Comparison of ENCODE assay signal across 16 cellular contexts in the genomic region with DNA sequence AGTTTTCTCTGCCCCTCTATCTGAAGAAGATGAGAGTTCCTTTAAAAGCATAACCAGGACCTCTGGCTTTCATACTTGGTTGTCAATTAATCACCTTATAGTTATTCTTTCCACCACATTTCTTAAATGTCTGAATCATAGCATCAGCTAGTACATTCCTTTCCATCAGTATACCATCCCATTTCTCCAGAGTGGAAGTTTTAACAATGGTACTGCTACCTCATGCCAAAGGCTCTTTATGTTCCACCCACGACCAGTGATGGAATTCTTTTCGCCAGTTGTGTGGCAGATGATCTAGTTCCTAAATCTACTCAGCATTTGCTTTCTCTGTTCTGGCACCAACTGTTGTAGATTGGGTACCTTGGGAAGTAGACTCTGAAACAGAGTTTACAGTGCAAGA.
DNase-seq lines count a peak whose midpoint lies in the region; ATAC-seq, FAIRE-seq and TF ChIP-seq lines count a peak whose summit lies in the region.
"Had no signal": no experiment of that assay in that cellular context is flagged by ENCODE, and none has a peak within 500 bp of the region (broad histone marks: within the 10 kb centered on the region; RNA-seq: fewer than 3 reads in every experiment).

No MANE protein-coding gene starts in this region.

- H3K4me3 ChIP-seq in epithelial cell of proximal tubule (ENCODE audit: low read depth, low read length) (no peak overlapping the region), osteoblast (ENCODE audit: insufficient read depth, low read length) (no peak overlapping the region), H7 (ENCODE audit: insufficient read depth, low read depth, low read length) (no peak overlapping the region)
- H3K4me3 ChIP-seq: BLaER1 treated with 17β-estradiol and CSF1 and Interleukin-3, amounts not matched to agents 10 nM and 100 nM; gastrocnemius medialis; PC-9; testis had no signal

- H3K79me2 ChIP-seq in osteoblast (ENCODE audit: insufficient read depth, low read length), result no peaks in the 10 kb centered on the region

- no peaks in the 10 kb centered on the region for H4K20me1 ChIP-seq in osteoblast (ENCODE audit: insufficient read depth, low read length)
- H4K20me1 ChIP-seq: BLaER1 treated with 17β-estradiol and CSF1 and Interleukin-3, amounts not matched to agents 10 nM and 100 nM had no signal

- peaks cover 16% of the 10 kb centered on the region for H3K4me1 ChIP-seq in osteoblast (ENCODE audit: insufficient read depth, low read length)
- H3K4me1 ChIP-seq: BLaER1 treated with 17β-estradiol and CSF1 and Interleukin-3, amounts not matched to agents 10 nM and 100 nM; gastrocnemius medialis; testis had no signal

- FAIRE-seq in RCC 7860 (lab: Jason Lieb, UNC), result peak; percentile 93

- peak overlapping the region; percentile 10 for H2AFZ ChIP-seq in osteoblast (ENCODE audit: low read length)
- H2AFZ ChIP-seq: PC-9 had no signal

- peak; percentile 64 for DNase-seq in EH (ENCODE audit: low read depth)
- DNase-seq in RCC 7860 (ENCODE audit: low spot score), result peak; percentile 77
- DNase-seq in epithelial cell of proximal tubule (ENCODE audit: low read depth), result peak; percentile 68
- DNase-seq in osteoblast (ENCODE audit: insufficient read length, low spot score, missing footprints), result peak; percentile 58
- DNase-seq in cerebellar nuclear complex (lab: John Stamatoyannopoulos, UW), result no peak
- DNase-seq in H7, result no peak
- DNase-seq in sciatic nerve (ENCODE audit: low spot score), result no peak
- no peak for DNase-seq in NCI-H446 (lab: John Stamatoyannopoulos, UW)
- DNase-seq: activated CD4-positive, CD25-positive, alpha-beta regulatory T cell treated with anti-CD3 and anti-CD28 coated beads, Interleukin-2, amount 50 U/mL, for 72 hours; activated naive CD8-positive, alpha-beta T cell treated with anti-CD3 and anti-CD28 coated beads for 36 hours; gastrocnemius medialis; NCI-H1105 treated with DMSO at 0.1 percent for 48 hours; NCI-H510A treated with DMSO at 0.1 percent for 48 hours; PC-9; testis had no signal

- H3K27ac ChIP-seq in osteoblast (ENCODE audit: low read depth, low read length), result peak overlapping the region; percentile 60
- H3K27ac ChIP-seq: BLaER1 treated with 17β-estradiol and CSF1 and Interleukin-3, amounts not matched to agents 10 nM and 100 nM; gastrocnemius medialis; PC-9; testis had no signal

- peak overlapping the region; percentile 41 for H3K4me2 ChIP-seq in osteoblast (ENCODE audit: insufficient read depth, low read length)
- H3K4me2 ChIP-seq: BLaER1 treated with 17β-estradiol and CSF1 and Interleukin-3, amounts not matched to agents 10 nM and 100 nM; PC-9 had no signal

- ATAC-seq in sciatic nerve, result no peak
- ATAC-seq: gastrocnemius medialis had no signal

- H3K27me3 ChIP-seq in osteoblast (ENCODE audit: insufficient read depth, low read length), result peaks cover 9% of the 10 kb centered on the region
- no peaks in the 10 kb centered on the region for H3K27me3 ChIP-seq in H7 (ENCODE audit: control insufficient read depth, insufficient read depth, low read length)
- H3K27me3 ChIP-seq: BLaER1 treated with 17β-estradiol and CSF1 and Interleukin-3, amounts not matched to agents 10 nM and 100 nM; gastrocnemius medialis; testis had no signal

- H3K36me3 ChIP-seq in osteoblast (ENCODE audit: insufficient read depth, low read length) (no peaks in the 10 kb centered on the region), H7 (replicated peaks; ENCODE audit: control insufficient read depth, insufficient read depth, low read length) (no peaks in the 10 kb centered on the region)
- H3K36me3 ChIP-seq: BLaER1 treated with 17β-estradiol and CSF1 and Interleukin-3, amounts not matched to agents 10 nM and 100 nM; gastrocnemius medialis had no signal

- no peaks in the 10 kb centered on the region for H3K9me3 ChIP-seq in osteoblast (ENCODE audit: low read depth, low read length)
- H3K9me3 ChIP-seq: gastrocnemius medialis, testis had no signal

- TF ChIP-seq CTCF in epithelial cell of proximal tubule (conservative IDR thresholded peaks at IDR 0.05; ENCODE audit: low read depth, low read length) (no peak), osteoblast (IDR thresholded peaks at IDR 0.05; ENCODE audit: extremely low read depth, low read depth, low read length) (no peak)

- intact Hi-C loops in sciatic nerve (cut with DNase I), result no loop called here

Comparison
In these comparisons a context has a peak if more than half of its experiments do, and no peak if none do; other contexts are left out.
1. DNase-seq: peak in EH (single experiment), RCC 7860 (single experiment), epithelial cell of proximal tubule (single experiment) and osteoblast (single experiment); none in cerebellar nuclear complex (0 of 2), H7 (single experiment), sciatic nerve (single experiment) and NCI-H446 (0 of 2).